ENCODE assay signal across 15 cellular contexts in genomic region chr3:3862534-3862933, GRCh38.
DNase-seq lines count a peak whose midpoint lies in the region; TF ChIP-seq lines count a peak whose summit lies in the region.
"Had no signal": no experiment of that assay in that cellular context is flagged by ENCODE, and none has a peak within 500 bp of the region (broad histone marks: within the 10 kb centered on the region; RNA-seq: fewer than 3 reads in every experiment).

No MANE protein-coding gene starts in this region.

- in situ Hi-C loops in KBM-7 (cut with MboI; ENCODE audit: low pct_unique_long_range_greater_than_20kb, low sequenced_read_pairs): no loop called here

- DNase-seq in NOMO-1 treated with DMSO at 0.1 percent for 48 hours (lab: John Stamatoyannopoulos, UW; ENCODE audit: unreplicated experiment): peak; percentile 27
- no peak for DNase-seq in NOMO-1 treated with dmso at 0.1 percent for 144 hours (lab: John Stamatoyannopoulos, UW; ENCODE audit: unreplicated experiment)
- peak; percentile 80 for DNase-seq in MV-4-11 (lab: John Stamatoyannopoulos, UW)
- no peak for DNase-seq in KBM-7
- no peak for DNase-seq in NCI-H1417 (lab: John Stamatoyannopoulos, UW)
- DNase-seq: Calu3; CD4-positive, alpha-beta T cell; COR-L47; DMS53; DMS79 treated with DMSO at 0.1 percent for 48 hours; GF-D8; GOT3; HFFc6 had no signal

- TF ChIP-seq CTCF in VCaP (conservative IDR thresholded peaks at IDR 0.05): no peak

- peak overlapping the region; percentile 30 for H3K27ac ChIP-seq in VCaP
- H3K27ac ChIP-seq: BLaER1 had no signal

Comparison
In these comparisons a context has a peak if more than half of its experiments do, and no peak if none do; other contexts are left out.
1. DNase-seq: peak in NOMO-1 treated with DMSO at 0.1 percent for 48 hours (single experiment) and MV-4-11 (single experiment); none in NOMO-1 treated with dmso at 0.1 percent for 144 hours (single experiment), KBM-7 (single experiment) and NCI-H1417 (0 of 3).